Comparison of ENCODE assay signal across 18 cellular contexts in the genomic region with DNA sequence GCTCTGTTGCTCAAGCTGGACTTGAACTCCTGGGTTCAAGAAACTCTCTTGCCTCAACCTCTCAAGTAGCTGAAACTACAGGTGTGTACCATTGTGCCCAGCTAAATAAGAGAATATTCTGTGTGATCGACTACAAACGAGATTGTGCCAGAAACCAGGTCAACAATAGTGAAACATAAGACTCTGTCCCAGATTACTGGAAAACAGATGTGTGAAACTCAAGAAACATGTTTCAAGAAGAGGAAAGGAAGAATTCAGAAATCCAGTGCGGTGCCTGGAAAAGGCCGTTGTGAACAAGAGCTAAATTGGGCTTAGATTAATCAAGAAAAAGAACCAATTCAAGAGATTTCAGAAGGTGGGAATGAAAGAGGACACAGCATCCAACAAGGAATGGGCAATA. TPM values are rescaled to one million over a fixed set of nuclear protein-coding genes. Genes with fewer than 3 reads are reported as not detected.
DNase-seq lines count a peak whose midpoint lies in the region; ATAC-seq and TF ChIP-seq lines count a peak whose summit lies in the region.
"Had no signal": no experiment of that assay in that cellular context is flagged by ENCODE, and none has a peak within 500 bp of the region (broad histone marks: within the 10 kb centered on the region; RNA-seq: fewer than 3 reads in every experiment).

No MANE protein-coding gene starts in this region.

- 93% methylated on average over 4 of the region's 4 CpGs for WGBS in mesenchymal stem cell
- WGBS in hepatocyte (ENCODE audit: low lambda C conversion rate, missing lambda C conversion rate): 83% methylated on average over 4 of the region's 4 CpGs

- no peaks in the 10 kb centered on the region for H3K79me1 ChIP-seq in mesenchymal stem cell (replicated peaks; ENCODE audit: low read length, poor library complexity, severe bottlenecking)

- H3K23ac ChIP-seq in mesenchymal stem cell (ENCODE audit: low read length in 2 of 2): no peak overlapping the region

- peaks cover 27% of the 10 kb centered on the region for H3K4me1 ChIP-seq in CD8-positive, alpha-beta memory T cell (ENCODE audit: insufficient read depth, low read length)
- H3K4me1 ChIP-seq in mesenchymal stem cell (ENCODE audit: control insufficient read depth, insufficient read depth, low read depth, low read length) (peaks cover 4% of the 10 kb centered on the region), hepatocyte (ENCODE audit: insufficient read depth) (peaks cover 11% of the 10 kb centered on the region)
- H3K4me1 ChIP-seq: ascending aorta, right atrium auricular region had no signal

- H3K4me2 ChIP-seq in mesenchymal stem cell (ENCODE audit: low read length, poor library complexity, severe bottlenecking) (no peak overlapping the region), hepatocyte (no peak overlapping the region)
- H3K4me2 ChIP-seq: BLaER1 had no signal

- H3K4me3 Mint-ChIP-seq in T-helper 2 cell treated with Interferon-gamma antibody and Interleukin-4, amounts not matched to agents 5 μg/mL and 100 μg/mL, for 36 hours: no peak overlapping the region
- peak overlapping the region; percentile 0 to 46 (median 16) for H3K4me3 Mint-ChIP-seq in CD8-positive, alpha-beta memory T cell

- no peak overlapping the region for H2BK5ac ChIP-seq in mesenchymal stem cell (ENCODE audit: low read depth, low read length, poor library complexity, severe bottlenecking)

- ATAC-seq in activated naive CD4-positive, alpha-beta T cell treated with anti-CD3 and anti-CD28 coated beads, Interleukin-2, amount 50 U/mL, for 72 hours: no peak
- ATAC-seq in HG03378 (IDR thresholded peaks at IDR 0.05; ENCODE audit: unreplicated experiment): no peak

- no peak overlapping the region for H3K18ac ChIP-seq in mesenchymal stem cell (ENCODE audit: low read depth in 1 of 2, low read length in 2 of 2)

- H3K14ac ChIP-seq in mesenchymal stem cell (ENCODE audit: low read length in 2 of 2): no peak overlapping the region

- no peak overlapping the region for H3K27ac ChIP-seq in CD8-positive, alpha-beta memory T cell (ENCODE audit: low read depth, low read length)
- H3K27ac ChIP-seq in mesenchymal stem cell (ENCODE audit: low read length, poor library complexity, severe bottlenecking) (no peak overlapping the region), hepatocyte (no peak overlapping the region)
- H3K27ac ChIP-seq: ascending aorta, BLaER1, ovary, right atrium auricular region had no signal

- no peaks in the 10 kb centered on the region for H3K9me3 ChIP-seq in CD8-positive, alpha-beta memory T cell (ENCODE audit: low read length)
- H3K9me3 ChIP-seq in mesenchymal stem cell (ENCODE audit: control insufficient read depth, low read length): no peaks in the 10 kb centered on the region
- H3K9me3 ChIP-seq in hepatocyte (ENCODE audit: low read depth): no peaks in the 10 kb centered on the region
- H3K9me3 ChIP-seq: ascending aorta, BLaER1, ovary, right atrium auricular region had no signal

- no peaks in the 10 kb centered on the region for H4K20me1 ChIP-seq in hepatocyte (ENCODE audit: insufficient read depth, poor library complexity, severe bottlenecking)
- H4K20me1 ChIP-seq: BLaER1 had no signal

- no peaks in the 10 kb centered on the region for H3K27me3 ChIP-seq in CD8-positive, alpha-beta memory T cell (ENCODE audit: insufficient read depth, low read length, poor library complexity, severe bottlenecking)
- H3K27me3 ChIP-seq in mesenchymal stem cell (ENCODE audit: control insufficient read depth in 1 of 2, insufficient read depth in 1 of 2, low read length in 2 of 2): no peaks in the 10 kb centered on the region
- no peaks in the 10 kb centered on the region for H3K27me3 ChIP-seq in hepatocyte
- H3K27me3 ChIP-seq: ascending aorta, BLaER1, ovary, right atrium auricular region had no signal

- H3K27me3 Mint-ChIP-seq in T-helper 2 cell treated with Interferon-gamma antibody and Interleukin-4, amounts not matched to agents 5 μg/mL and 100 μg/mL, for 36 hours (ENCODE audit: low read depth): no peaks in the 10 kb centered on the region
- H3K27me3 Mint-ChIP-seq in CD8-positive, alpha-beta memory T cell: no peaks in the 10 kb centered on the region

- TF ChIP-seq CTCF in hepatocyte (IDR thresholded peaks at IDR 0.05; ENCODE audit: poor library complexity): no peak

- H4K8ac ChIP-seq in mesenchymal stem cell (ENCODE audit: low read length): no peak overlapping the region

- no peaks in the 10 kb centered on the region for H3K79me2 ChIP-seq in hepatocyte

- peak overlapping the region; percentile 81 for H3K9ac ChIP-seq in mesenchymal stem cell (ENCODE audit: low read length)
- H3K9ac ChIP-seq: BLaER1 had no signal

- no peak for DNase-seq in T-helper 2 cell treated with Interferon-gamma antibody and Interleukin-4, amounts not matched to agents 5 μg/mL and 100 μg/mL, for 36 hours (ENCODE audit: low spot score)
- DNase-seq in T-helper 2 cell (no peak), mesenchymal stem cell (no peak), hepatocyte (ENCODE audit: low spot score) (no peak), ACHN (no peak)
- DNase-seq in CD8-positive, alpha-beta memory T cell: no peak
- DNase-seq in activated naive CD4-positive, alpha-beta T cell treated with anti-CD3 and anti-CD28 coated beads, Interleukin-2, amount 50 U/mL, for 72 hours (ENCODE audit: low spot score in 2 of 2): no peak
- DNase-seq: 8988T, HCEC 1CT, NCI-H1417 treated with DMSO at 0.1 percent for 48 hours, NCI-H2171, NCI-H526 treated with DMSO at 0.1 percent for 48 hours, ovary had no signal

- no peak overlapping the region for H2AK5ac ChIP-seq in mesenchymal stem cell (ENCODE audit: low read length, severe bottlenecking)

- no peak overlapping the region for H2AFZ ChIP-seq in mesenchymal stem cell (ENCODE audit: low read depth, low read length)
- H2AFZ ChIP-seq in hepatocyte: no peak overlapping the region

- CTCF ChIA-PET in CD8-positive, alpha-beta memory T cell (lab: Charles Lee): interaction anchor here (1.5 to 2.8 kb wide), 2 partner anchors 41 to 118 kb away, joined by 5 to 9 read pairs; no protein-coding TSS in a partner anchor

- no peak overlapping the region for H2BK15ac ChIP-seq in mesenchymal stem cell (ENCODE audit: low read depth, poor library complexity, severe bottlenecking)

- H2BK12ac ChIP-seq in mesenchymal stem cell (ENCODE audit: low read length in 2 of 2): no peak overlapping the region

- H3K4me1 Mint-ChIP-seq in T-helper 2 cell treated with Interferon-gamma antibody and Interleukin-4, amounts not matched to agents 5 μg/mL and 100 μg/mL, for 36 hours (ENCODE audit: low read depth): peaks cover 40% of the 10 kb centered on the region
- peaks cover 37 to 47% (median 38%) of the 10 kb centered on the region in 3 donors for H3K4me1 Mint-ChIP-seq in CD8-positive, alpha-beta memory T cell

- H3K9me2 ChIP-seq in hepatocyte (replicated peaks; ENCODE audit: insufficient read depth): no peaks in the 10 kb centered on the region

- H3K4me3 ChIP-seq in CD8-positive, alpha-beta memory T cell (ENCODE audit: low read length): no peak overlapping the region
- H3K4me3 ChIP-seq in mesenchymal stem cell (ENCODE audit: insufficient read depth in 1 of 2, low read depth in 1 of 2, low read length in 2 of 2): no peak overlapping the region
- no peak overlapping the region for H3K4me3 ChIP-seq in hepatocyte
- H3K4me3 ChIP-seq: ascending aorta, BLaER1, ovary, right atrium auricular region had no signal

- H3K36me3 ChIP-seq in CD8-positive, alpha-beta memory T cell (ENCODE audit: insufficient read depth, low read length): peaks cover 53% of the 10 kb centered on the region
- H3K36me3 ChIP-seq in mesenchymal stem cell (ENCODE audit: control insufficient read depth in 1 of 2, insufficient read depth in 2 of 2, low read depth in 1 of 2, low read length in 2 of 2) (peaks cover 0 to 2% of the 10 kb centered on the region in 2 experiments), hepatocyte (replicated peaks; ENCODE audit: insufficient read depth, low read depth) (no peaks in the 10 kb centered on the region)
- H3K36me3 ChIP-seq: ascending aorta, BLaER1, ovary had no signal

- POLR2A ChIA-PET in CD8-positive, alpha-beta memory T cell (lab: Charles Lee): interaction anchor here (1.1 kb wide), 1 partner anchor 113 kb away, joined by 5 read pairs; a partner anchor contains a TSS

- in situ Hi-C loops in ACHN (cut with HindIII; ENCODE audit: low pct_ligation_motif_present, low pct_unique_long_range_greater_than_20kb, low sequenced_read_pairs): no loop called here

- no peaks in the 10 kb centered on the region for H3K9me3 Mint-ChIP-seq in T-helper 2 cell treated with Interferon-gamma antibody and Interleukin-4, amounts not matched to agents 5 μg/mL and 100 μg/mL, for 36 hours
- no peaks in the 10 kb centered on the region for H3K9me3 Mint-ChIP-seq in CD8-positive, alpha-beta memory T cell
- H3K9me3 Mint-ChIP-seq in activated naive CD4-positive, alpha-beta T cell treated with anti-CD3 and anti-CD28 coated beads, Interleukin-2, amount 50 U/mL, for 72 hours: no peaks in the 10 kb centered on the region
- H3K9me3 Mint-ChIP-seq: activated T-helper 2 cell treated with anti-CD3 and anti-CD28 coated beads, Interferon-gamma antibody, Interleukin-2, Interleukin-4, amounts not matched to agents 10 μg/mL and 5 μg/mL and 100 μg/mL, durations not matched to agents 14 hours and 24 hours and 36 hours had no signal

- H2BK120ac ChIP-seq in mesenchymal stem cell (ENCODE audit: low read depth, low read length): no peak overlapping the region

- H3K27ac Mint-ChIP-seq in T-helper 2 cell treated with Interferon-gamma antibody and Interleukin-4, amounts not matched to agents 5 μg/mL and 100 μg/mL, for 36 hours: peak overlapping the region; percentile 27
- H3K27ac Mint-ChIP-seq in CD8-positive, alpha-beta memory T cell: peak overlapping the region; percentile 74 to 97 (median 92)
- H3K27ac Mint-ChIP-seq in activated naive CD4-positive, alpha-beta T cell treated with anti-CD3 and anti-CD28 coated beads, Interleukin-2, amount 50 U/mL, for 72 hours: peak overlapping the region; percentile 53 to 57

- H4K91ac ChIP-seq in mesenchymal stem cell (ENCODE audit: low read length): no peak overlapping the region

- H3K4ac ChIP-seq in mesenchymal stem cell (ENCODE audit: low read depth in 1 of 2, low read length in 2 of 2): no peak overlapping the region

- peaks cover 72% of the 10 kb centered on the region for H3K36me3 Mint-ChIP-seq in T-helper 2 cell treated with Interferon-gamma antibody and Interleukin-4, amounts not matched to agents 5 μg/mL and 100 μg/mL, for 36 hours (ENCODE audit: low read depth)
- H3K36me3 Mint-ChIP-seq in CD8-positive, alpha-beta memory T cell: peaks cover 0 to 84% (median 20%) of the 10 kb centered on the region in 3 donors
- peaks cover 17 to 27% of the 10 kb centered on the region in 2 donors for H3K36me3 Mint-ChIP-seq in activated naive CD4-positive, alpha-beta T cell treated with anti-CD3 and anti-CD28 coated beads, Interleukin-2, amount 50 U/mL, for 72 hours

RNA-seq across cellular contexts. Expression of a gene that starts 23.4 kb away (rescaled TPM):
- total RNA-seq in CD8-positive, alpha-beta memory T cell: 100 to 1,000 TPM; 142 to 145 TPM
- polyA plus RNA-seq in CD8-positive, alpha-beta memory T cell: 173 TPM
- 100 to 1,000 TPM; 230 to 510 TPM for total RNA-seq in activated naive CD4-positive, alpha-beta T cell treated with anti-CD3 and anti-CD28 coated beads, Interleukin-2, amount 50 U/mL, for 72 hours
- 77.9 TPM for polyA plus RNA-seq in mesenchymal stem cell (2013, experiment 1 of 2)
- polyA plus RNA-seq in mesenchymal stem cell (2013, experiment 2 of 2): 78.1 TPM
- total RNA-seq in hepatocyte: 102 and 124 TPM in 2 replicates
- 53.3 and 70.9 TPM in 2 replicates for polyA plus RNA-seq in hepatocyte

Comparison
In these comparisons a context has a peak if more than half of its experiments do, and no peak if none do; other contexts are left out.
1. H3K27ac Mint-ChIP-seq: peak in every context shown above with its lines; median percentile 92 in CD8-positive, alpha-beta memory T cell; 55 in activated naive CD4-positive, alpha-beta T cell treated with anti-CD3 and anti-CD28 coated beads, Interleukin-2, amount 50 U/mL, for 72 hours; 27 in T-helper 2 cell treated with Interferon-gamma antibody and Interleukin-4, amounts not matched to agents 5 μg/mL and 100 μg/mL, for 36 hours.